In the genomic region with DNA sequence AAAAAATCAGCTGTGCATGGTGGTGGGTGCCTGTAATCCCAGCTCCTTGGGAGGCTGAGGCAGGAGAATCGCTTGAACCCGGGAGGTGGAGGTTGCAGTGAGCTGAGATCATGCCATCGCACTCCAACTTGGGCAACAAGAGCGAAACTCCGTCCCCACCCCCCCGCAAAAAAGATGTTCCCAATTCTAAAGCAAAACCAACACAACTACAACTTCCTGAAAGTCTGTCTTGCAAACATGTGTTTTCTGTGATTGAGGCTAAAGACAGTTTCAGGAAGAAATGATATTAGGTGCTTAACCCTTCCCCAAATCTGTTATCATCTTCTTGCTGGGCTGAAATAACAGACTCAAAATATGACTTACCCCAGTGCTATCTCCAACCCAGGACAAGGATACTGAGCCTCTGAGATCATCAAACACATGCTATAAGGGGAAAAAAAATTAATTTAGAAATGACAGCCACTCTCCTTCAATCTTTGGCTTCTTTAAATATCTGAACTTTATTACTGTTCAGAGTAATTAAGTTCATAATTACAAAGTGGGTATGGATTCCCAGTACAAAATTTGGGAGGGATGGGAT, we compare ENCODE assay signal across 12 cellular contexts. TPM values are rescaled to one million over a fixed set of nuclear protein-coding genes. Genes with fewer than 3 reads are reported as not detected.
DNase-seq lines count a peak whose midpoint lies in the region; ATAC-seq and TF ChIP-seq lines count a peak whose summit lies in the region.
"Had no signal": no experiment of that assay in that cellular context is flagged by ENCODE, and none has a peak within 500 bp of the region (broad histone marks: within the 10 kb centered on the region; RNA-seq: fewer than 3 reads in every experiment).

No MANE protein-coding gene starts in this region.

- H3K4me1 Mint-ChIP-seq in mesothelial cell of epicardium: peaks cover 19% of the 10 kb centered on the region

- peaks cover 19% of the 10 kb centered on the region for H3K36me3 Mint-ChIP-seq in mesothelial cell of epicardium

- H3K27me3 ChIP-seq in uterus: no peaks in the 10 kb centered on the region
- H3K27me3 ChIP-seq: cardiac muscle cell had no signal

- TF ChIP-seq POLR2A in uterus (IDR thresholded peaks at IDR 0.05): no peak

- peak; percentile 45 for DNase-seq in SIG-M5 treated with dmso at 0.1 percent for 504 hours (lab: John Stamatoyannopoulos, UW; ENCODE audit: unreplicated experiment)
- no peak for DNase-seq in SIG-M5 (lab: John Stamatoyannopoulos, UW)
- DNase-seq in mesothelial cell of epicardium (ENCODE audit: low spot score in 2 of 2, unreplicated experiment in 2 of 2): no peak
- no peak for DNase-seq in uterus
- DNase-seq in DMS79 (lab: John Stamatoyannopoulos, UW): no peak
- DNase-seq in central memory CD4-positive, alpha-beta T cell: no peak
- DNase-seq: 8988T, NCI-H2029 treated with DMSO at 0.1 percent for 48 hours had no signal

- no peaks in the 10 kb centered on the region for H3K27me3 Mint-ChIP-seq in mesothelial cell of epicardium (ENCODE audit: low read depth)

- no peak for TF ChIP-seq CTCF in mesothelial cell of epicardium (IDR thresholded peaks at IDR 0.05; ENCODE audit: unreplicated experiment)
- TF ChIP-seq CTCF in uterus (IDR thresholded peaks at IDR 0.05): no peak

- ATAC-seq in HG02970 (IDR thresholded peaks at IDR 0.05; ENCODE audit: low FRiP score, unreplicated experiment): no peak

- H3K36me3 ChIP-seq in uterus: no peaks in the 10 kb centered on the region

- peak overlapping the region; percentile 30 for H3K27ac ChIP-seq in angular gyrus (ENCODE audit: low read depth, low read length)
- peak overlapping the region; percentile 75 to 77 for H3K27ac ChIP-seq in uterus
- H3K27ac ChIP-seq: cardiac muscle cell had no signal

- peak overlapping the region; percentile 2 for H3K27ac Mint-ChIP-seq in mesothelial cell of epicardium
- H3K27ac Mint-ChIP-seq: WTC11 had no signal

- H3K4me3 Mint-ChIP-seq in mesothelial cell of epicardium: no peak overlapping the region
- H3K4me3 Mint-ChIP-seq: WTC11 had no signal

- no peaks in the 10 kb centered on the region for H3K9me3 ChIP-seq in uterus

- no peaks in the 10 kb centered on the region for H3K9me3 Mint-ChIP-seq in mesothelial cell of epicardium

- no peak overlapping the region for H3K4me3 ChIP-seq in uterus
- H3K4me3 ChIP-seq: cardiac muscle cell had no signal

- intact Hi-C loops in uterus (cut with DNase I; ENCODE audit: low total_unique reads): no loop called here

- no peaks in the 10 kb centered on the region for H3K4me1 ChIP-seq in uterus

RNA-seq across cellular contexts. Expression of a gene that starts 28.5 kb away (rescaled TPM):
- 39.1 to 45.5 TPM (median 40.6 TPM) in 3 replicates for total RNA-seq in mesothelial cell of epicardium
- 10 to 100 TPM; 20.2 to 43.4 (median 27.9) TPM for total RNA-seq in uterus

RNA-seq across cellular contexts. Expression of a gene that starts 57.0 kb away (rescaled TPM):
- total RNA-seq in mesothelial cell of epicardium (67.2 to 70.9 TPM (median 69.7 TPM) in 3 replicates), uterus (10 to 100 TPM; 12.6 to 65.8 (median 40.7) TPM)
